In genomic region chr18:49016648-49017539, GRCh38 we compare ENCODE assay signal across 1 cellular context.
A peak's percentile ranks its signal among the peaks of the same experiment; 100 is the strongest.
TF ChIP-seq lines count a peak whose summit lies in the region.

No MANE protein-coding gene starts in this region.

TF ChIP-seq in K562, 482 proteins besides CTCF, POLR2A, EP300 and RAD21 (continued from another document):
- TF ChIP-seq ZNF431 (CRISPR knock-in tag; IDR thresholded peaks at IDR 0.05): no peak
- TF ChIP-seq NR3C1 (CRISPR knock-in tag; IDR thresholded peaks at IDR 0.05): no peak
- no peak for TF ChIP-seq NCOA4 (IDR thresholded peaks at IDR 0.05; ENCODE audit: partially characterized antibody)
- no peak for TF ChIP-seq ZNF436 (CRISPR knock-in tag; IDR thresholded peaks at IDR 0.05)
- peak; percentile 37; the same call in 1 of the 2 replicates for TF ChIP-seq SMARCA4 (IDR thresholded peaks at IDR 0.05)
- peak; percentile 35; the same call in 1 of the 2 replicates for TF ChIP-seq JUN (IDR thresholded peaks at IDR 0.05; ENCODE audit: borderline replicate concordance, low read depth, low read length)
- no peak for TF ChIP-seq JUN (CRISPR knock-in tag; IDR thresholded peaks at IDR 0.05; ENCODE audit: borderline replicate concordance)
- no peak for TF ChIP-seq SLC30A9 (CRISPR knock-in tag; IDR thresholded peaks at IDR 0.05)
- no peak for TF ChIP-seq ZBTB26 (CRISPR knock-in tag; IDR thresholded peaks at IDR 0.05)
- no peak for TF ChIP-seq GTF2E2 (tag; IDR thresholded peaks at IDR 0.05)
- TF ChIP-seq MYBL2 (IDR thresholded peaks at IDR 0.05; ENCODE audit: low read depth): no peak
- no peak for TF ChIP-seq MYBL2 (CRISPR knock-in tag; IDR thresholded peaks at IDR 0.05; ENCODE audit: borderline replicate concordance)
- TF ChIP-seq ARID4B (CRISPR knock-in tag; IDR thresholded peaks at IDR 0.05): no peak
- no peak for TF ChIP-seq ZNF140 (CRISPR knock-in tag; IDR thresholded peaks at IDR 0.05)
- TF ChIP-seq FIP1L1 (IDR thresholded peaks at IDR 0.05; ENCODE audit: low read depth, low read length, poor library complexity, severe bottlenecking): no peak
- TF ChIP-seq ATF4 (CRISPR knock-in tag; IDR thresholded peaks at IDR 0.05): no peak
- TF ChIP-seq ZNF217 (CRISPR knock-in tag; IDR thresholded peaks at IDR 0.05): no peak
- TF ChIP-seq NFRKB (IDR thresholded peaks at IDR 0.05; ENCODE audit: low read depth): no peak
- TF ChIP-seq, protein P1, sequence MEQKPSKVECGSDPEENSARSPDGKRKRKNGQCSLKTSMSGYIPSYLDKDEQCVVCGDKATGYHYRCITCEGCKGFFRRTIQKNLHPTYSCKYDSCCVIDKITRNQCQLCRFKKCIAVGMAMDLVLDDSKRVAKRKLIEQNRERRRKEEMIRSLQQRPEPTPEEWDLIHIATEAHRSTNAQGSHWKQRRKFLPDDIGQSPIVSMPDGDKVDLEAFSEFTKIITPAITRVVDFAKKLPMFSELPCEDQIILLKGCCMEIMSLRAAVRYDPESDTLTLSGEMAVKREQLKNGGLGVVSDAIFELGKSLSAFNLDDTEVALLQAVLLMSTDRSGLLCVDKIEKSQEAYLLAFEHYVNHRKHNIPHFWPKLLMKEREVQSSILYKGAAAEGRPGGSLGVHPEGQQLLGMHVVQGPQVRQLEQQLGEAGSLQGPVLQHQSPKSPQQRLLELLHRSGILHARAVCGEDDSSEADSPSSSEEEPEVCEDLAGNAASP (IDR thresholded peaks at IDR 0.05): no peak
- no peak for TF ChIP-seq ARID3B (CRISPR knock-in tag; IDR thresholded peaks at IDR 0.05; ENCODE audit: borderline replicate concordance)
- no peak for TF ChIP-seq EWSR1 (IDR thresholded peaks at IDR 0.05; ENCODE audit: borderline replicate concordance, low read depth, partially characterized antibody)
- peak; percentile 35 to 91; a peak in 2 of 4 replicates for TF ChIP-seq TEAD1 (CRISPR knock-in tag; IDR thresholded peaks at IDR 0.05)
- TF ChIP-seq ETV5 (CRISPR knock-in tag; IDR thresholded peaks at IDR 0.05; ENCODE audit: low read depth): no peak
- TF ChIP-seq OTX1 (CRISPR knock-in tag; IDR thresholded peaks at IDR 0.05): no peak
- no peak for TF ChIP-seq ARID2 (IDR thresholded peaks at IDR 0.05)
- no peak for TF ChIP-seq HDGF (IDR thresholded peaks at IDR 0.05)
- TF ChIP-seq MTF1 (CRISPR knock-in tag; IDR thresholded peaks at IDR 0.05; ENCODE audit: borderline replicate concordance): no peak
- TF ChIP-seq TEAD2 (tag; IDR thresholded peaks at IDR 0.05): no peak
- no peak for TF ChIP-seq ZNF79 (CRISPR knock-in tag; IDR thresholded peaks at IDR 0.05; ENCODE audit: low read depth)
- TF ChIP-seq SPI1 (IDR thresholded peaks at IDR 0.05; ENCODE audit: borderline replicate concordance, low read depth, low read length): no peak
- TF ChIP-seq TOE1 (IDR thresholded peaks at IDR 0.05; ENCODE audit: borderline replicate concordance): no peak
- no peak for TF ChIP-seq TOE1 (CRISPR knock-in tag; IDR thresholded peaks at IDR 0.05; ENCODE audit: borderline replicate concordance, low read depth)
- no peak for TF ChIP-seq KLF1 (tag; IDR thresholded peaks at IDR 0.05)
- no peak for TF ChIP-seq ZNF175 (CRISPR knock-in tag; IDR thresholded peaks at IDR 0.05; ENCODE audit: low read depth)
- no peak for TF ChIP-seq ZNF311 (CRISPR knock-in tag; IDR thresholded peaks at IDR 0.05)
- TF ChIP-seq, protein P2, sequence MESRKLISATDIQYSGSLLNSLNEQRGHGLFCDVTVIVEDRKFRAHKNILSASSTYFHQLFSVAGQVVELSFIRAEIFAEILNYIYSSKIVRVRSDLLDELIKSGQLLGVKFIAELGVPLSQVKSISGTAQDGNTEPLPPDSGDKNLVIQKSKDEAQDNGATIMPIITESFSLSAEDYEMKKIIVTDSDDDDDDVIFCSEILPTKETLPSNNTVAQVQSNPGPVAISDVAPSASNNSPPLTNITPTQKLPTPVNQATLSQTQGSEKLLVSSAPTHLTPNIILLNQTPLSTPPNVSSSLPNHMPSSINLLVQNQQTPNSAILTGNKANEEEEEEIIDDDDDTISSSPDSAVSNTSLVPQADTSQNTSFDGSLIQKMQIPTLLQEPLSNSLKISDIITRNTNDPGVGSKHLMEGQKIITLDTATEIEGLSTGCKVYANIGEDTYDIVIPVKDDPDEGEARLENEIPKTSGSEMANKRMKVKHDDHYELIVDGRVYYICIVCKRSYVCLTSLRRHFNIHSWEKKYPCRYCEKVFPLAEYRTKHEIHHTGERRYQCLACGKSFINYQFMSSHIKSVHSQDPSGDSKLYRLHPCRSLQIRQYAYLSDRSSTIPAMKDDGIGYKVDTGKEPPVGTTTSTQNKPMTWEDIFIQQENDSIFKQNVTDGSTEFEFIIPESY (CRISPR knock-in tag; IDR thresholded peaks at IDR 0.05): peak; percentile 48; the same call in 1 of the 2 replicates
- TF ChIP-seq, protein P3, sequence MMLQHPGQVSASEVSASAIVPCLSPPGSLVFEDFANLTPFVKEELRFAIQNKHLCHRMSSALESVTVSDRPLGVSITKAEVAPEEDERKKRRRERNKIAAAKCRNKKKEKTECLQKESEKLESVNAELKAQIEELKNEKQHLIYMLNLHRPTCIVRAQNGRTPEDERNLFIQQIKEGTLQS (IDR thresholded peaks at IDR 0.05): peak; percentile 85
- TF ChIP-seq, protein P3 (CRISPR knock-in tag; conservative IDR thresholded peaks at IDR 0.05): no peak
- no peak for TF ChIP-seq GTF2F1 (IDR thresholded peaks at IDR 0.05; ENCODE audit: low read depth, low read length)
- no peak for TF ChIP-seq BCL6 (CRISPR knock-in tag; IDR thresholded peaks at IDR 0.05)
- TF ChIP-seq CCNT2 (IDR thresholded peaks at IDR 0.05; ENCODE audit: borderline replicate concordance, extremely low read depth, insufficient read length, low read depth, low read length): no peak
- TF ChIP-seq STAT5B (CRISPR knock-in tag; IDR thresholded peaks at IDR 0.05): no peak
- TF ChIP-seq PCBP1 (IDR thresholded peaks at IDR 0.05; ENCODE audit: low read depth, low read length, poor library complexity, severe bottlenecking): no peak
- TF ChIP-seq, protein P4, sequence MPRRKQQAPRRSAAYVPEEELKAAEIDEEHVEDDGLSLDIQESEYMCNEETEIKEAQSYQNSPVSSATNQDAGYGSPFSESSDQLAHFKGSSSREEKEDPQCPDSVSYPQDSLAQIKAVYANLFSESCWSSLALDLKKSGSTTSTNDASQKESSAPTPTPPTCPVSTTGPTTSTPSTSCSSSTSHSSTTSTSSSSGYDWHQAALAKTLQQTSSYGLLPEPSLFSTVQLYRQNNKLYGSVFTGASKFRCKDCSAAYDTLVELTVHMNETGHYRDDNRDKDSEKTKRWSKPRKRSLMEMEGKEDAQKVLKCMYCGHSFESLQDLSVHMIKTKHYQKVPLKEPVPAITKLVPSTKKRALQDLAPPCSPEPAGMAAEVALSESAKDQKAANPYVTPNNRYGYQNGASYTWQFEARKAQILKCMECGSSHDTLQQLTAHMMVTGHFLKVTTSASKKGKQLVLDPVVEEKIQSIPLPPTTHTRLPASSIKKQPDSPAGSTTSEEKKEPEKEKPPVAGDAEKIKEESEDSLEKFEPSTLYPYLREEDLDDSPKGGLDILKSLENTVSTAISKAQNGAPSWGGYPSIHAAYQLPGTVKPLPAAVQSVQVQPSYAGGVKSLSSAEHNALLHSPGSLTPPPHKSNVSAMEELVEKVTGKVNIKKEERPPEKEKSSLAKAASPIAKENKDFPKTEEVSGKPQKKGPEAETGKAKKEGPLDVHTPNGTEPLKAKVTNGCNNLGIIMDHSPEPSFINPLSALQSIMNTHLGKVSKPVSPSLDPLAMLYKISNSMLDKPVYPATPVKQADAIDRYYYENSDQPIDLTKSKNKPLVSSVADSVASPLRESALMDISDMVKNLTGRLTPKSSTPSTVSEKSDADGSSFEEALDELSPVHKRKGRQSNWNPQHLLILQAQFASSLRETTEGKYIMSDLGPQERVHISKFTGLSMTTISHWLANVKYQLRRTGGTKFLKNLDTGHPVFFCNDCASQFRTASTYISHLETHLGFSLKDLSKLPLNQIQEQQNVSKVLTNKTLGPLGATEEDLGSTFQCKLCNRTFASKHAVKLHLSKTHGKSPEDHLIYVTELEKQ (CRISPR knock-in tag; IDR thresholded peaks at IDR 0.05): no peak
- no peak for TF ChIP-seq ZKSCAN8 (CRISPR knock-in tag; IDR thresholded peaks at IDR 0.05)
- TF ChIP-seq POLR2AphosphoS2 (IDR thresholded peaks at IDR 0.05; ENCODE audit: low read length): no peak
- TF ChIP-seq JUND (IDR thresholded peaks at IDR 0.05; ENCODE audit: borderline replicate concordance, low read depth, low read length): peak; percentile 86
- TF ChIP-seq JUND (tag; IDR thresholded peaks at IDR 0.05; ENCODE audit: borderline replicate concordance, low read depth, low read length): peak; percentile 74; the same call in 1 of the 3 replicates
- TF ChIP-seq ZNF75A (CRISPR knock-in tag; IDR thresholded peaks at IDR 0.05): no peak
